ENCODE assay signal across 17 cellular contexts in the genomic region with DNA sequence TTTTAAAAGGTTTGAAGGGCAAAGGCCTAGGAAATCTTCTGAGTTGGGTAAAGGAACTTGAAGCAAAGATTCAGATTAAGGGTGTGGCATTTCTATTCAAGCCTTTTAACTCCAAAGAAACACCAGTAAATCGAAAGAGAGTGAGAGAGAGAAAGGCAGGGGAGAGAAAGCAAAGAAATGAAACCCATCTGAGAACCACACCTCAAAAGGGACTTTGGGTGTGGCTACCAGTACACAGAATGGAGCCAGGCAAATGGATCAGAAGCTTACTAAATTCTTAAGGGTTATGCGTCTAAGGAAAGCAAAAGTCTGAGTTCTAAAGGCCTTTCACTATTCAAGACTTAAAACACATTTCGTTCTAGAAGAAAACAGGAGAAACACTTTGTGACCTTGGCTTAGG.
DNase-seq lines count a peak whose midpoint lies in the region; ATAC-seq and TF ChIP-seq lines count a peak whose summit lies in the region.
"Had no signal": no experiment of that assay in that cellular context is flagged by ENCODE, and none has a peak within 500 bp of the region (broad histone marks: within the 10 kb centered on the region; RNA-seq: fewer than 3 reads in every experiment).

No MANE protein-coding gene starts in this region.

- POLR2A ChIA-PET in activated CD8-positive, alpha-beta T cell treated with anti-CD3 and anti-CD28 coated beads, Interleukin-2, amount 10 ng/mL, durations not matched to agents 7 days and 5 days (lab: Charles Lee): interaction anchor here (0.6 to 2.6 kb wide), 2 partner anchors 10 to 179 kb away, joined by 10 to 11 read pairs; no protein-coding TSS in a partner anchor
- POLR2A ChIA-PET in activated CD8-positive, alpha-beta T cell treated with anti-CD3 and anti-CD28 coated beads for 36 hours (lab: Charles Lee): interaction anchor here (1.4 to 1.5 kb wide), 2 partner anchors 9 to 11 kb away, joined by 4 to 6 read pairs; no protein-coding TSS in a partner anchor
- POLR2A ChIA-PET in T-cell (lab: Charles Lee): interaction anchor here in 1 of 2 donors (1.2 kb wide), 1 partner anchor 10 kb away, joined by 5 read pairs; no protein-coding TSS in a partner anchor

- peak overlapping the region; percentile 62 for H3K4me3 ChIP-seq in CD4-positive, CD25-positive, alpha-beta regulatory T cell (ENCODE audit: low read depth, low read length)
- H3K4me3 ChIP-seq in vagina: no peak overlapping the region

- intact Hi-C loops in activated CD8-positive, alpha-beta T cell treated with anti-CD3 and anti-CD28 coated beads for 36 hours (cut with micrococcal nuclease): no loop called here
- intact Hi-C loops in vagina (cut with DNase I): no loop called here

- H3K9me3 ChIP-seq in CD4-positive, CD25-positive, alpha-beta regulatory T cell (ENCODE audit: control insufficient read depth in 2 of 2, low read length in 2 of 2): no peaks in the 10 kb centered on the region
- H3K9me3 ChIP-seq in vagina: no peaks in the 10 kb centered on the region

- DNase-seq in activated CD8-positive, alpha-beta T cell treated with anti-CD3 and anti-CD28 coated beads, Interleukin-2, amount 10 ng/mL, durations not matched to agents 7 days and 5 days: peak; percentile 37
- DNase-seq in activated CD8-positive, alpha-beta T cell treated with anti-CD3 and anti-CD28 coated beads for 36 hours: no peak
- peak in 2 of 3 donors; percentile 10 to 88 for DNase-seq in CD4-positive, CD25-positive, alpha-beta regulatory T cell
- no peak for DNase-seq in T-cell
- DNase-seq in activated naive CD8-positive, alpha-beta T cell treated with anti-CD3 and anti-CD28 coated beads for 36 hours: no peak
- no peak for DNase-seq in NCI-H524 treated with DMSO at 0.1 percent for 48 hours (lab: John Stamatoyannopoulos, UW)
- DNase-seq in stimulated activated CD4-positive, alpha-beta T cell treated with anti-CD3 and anti-CD28 coated beads, Interleukin-15, amount 100 ng/mL, for 24 hours: no peak
- no peak for DNase-seq in vagina (ENCODE audit: extremely low spot score in 2 of 2)
- DNase-seq: DND-41, GDM1, NCI-H1930, NCI-H2171, NCI-H446 treated with DMSO at 0.1 percent for 48 hours, NCI-H82 had no signal

- CTCF ChIA-PET in activated CD8-positive, alpha-beta T cell treated with anti-CD3 and anti-CD28 coated beads, Interleukin-2, amount 10 ng/mL, durations not matched to agents 7 days and 5 days (lab: Charles Lee): interaction anchor here (1.4 to 2.5 kb wide), 3 partner anchors 10 to 186 kb away, joined by 3 to 7 read pairs (median 4); no protein-coding TSS in a partner anchor
- CTCF ChIA-PET in activated CD8-positive, alpha-beta T cell treated with anti-CD3 and anti-CD28 coated beads for 36 hours (lab: Charles Lee): interaction anchor here (0.9 kb wide), 1 partner anchor 11 kb away, joined by 3 read pairs; no protein-coding TSS in a partner anchor
- CTCF ChIA-PET in T-cell (lab: Charles Lee): interaction anchor here (0.6 to 1.3 kb wide), 2 partner anchors 10 to 1651 kb away, joined by 3 to 4 read pairs; no protein-coding TSS in a partner anchor

- H3K9me3 Mint-ChIP-seq in activated CD8-positive, alpha-beta T cell treated with anti-CD3 and anti-CD28 coated beads, Interleukin-2, amount 10 ng/mL, durations not matched to agents 7 days and 5 days (ENCODE audit: insufficient read depth): no peaks in the 10 kb centered on the region
- H3K9me3 Mint-ChIP-seq in activated CD8-positive, alpha-beta T cell treated with anti-CD3 and anti-CD28 coated beads for 36 hours: no peaks in the 10 kb centered on the region
- peaks cover 0 to 4% (median 0%) of the 10 kb centered on the region in 7 donors for H3K9me3 Mint-ChIP-seq in CD4-positive, CD25-positive, alpha-beta regulatory T cell
- no peaks in the 10 kb centered on the region for H3K9me3 Mint-ChIP-seq in T-cell
- no peaks in the 10 kb centered on the region for H3K9me3 Mint-ChIP-seq in activated naive CD8-positive, alpha-beta T cell treated with anti-CD3 and anti-CD28 coated beads for 36 hours

- peak overlapping the region; percentile 34 for H3K27ac ChIP-seq in CD4-positive, CD25-positive, alpha-beta regulatory T cell (ENCODE audit: insufficient read depth, low read length, poor library complexity, severe bottlenecking)
- H3K27ac ChIP-seq in vagina: no peak overlapping the region

- H3K4me3 Mint-ChIP-seq in activated CD8-positive, alpha-beta T cell treated with anti-CD3 and anti-CD28 coated beads, Interleukin-2, amount 10 ng/mL, durations not matched to agents 7 days and 5 days: peak overlapping the region; percentile 28
- no peak overlapping the region for H3K4me3 Mint-ChIP-seq in activated CD8-positive, alpha-beta T cell treated with anti-CD3 and anti-CD28 coated beads for 36 hours
- peak overlapping the region; percentile 34 to 79 (median 56) for H3K4me3 Mint-ChIP-seq in CD4-positive, CD25-positive, alpha-beta regulatory T cell
- peak overlapping the region; percentile 38 to 55 (median 39) for H3K4me3 Mint-ChIP-seq in T-cell
- no peak overlapping the region for H3K4me3 Mint-ChIP-seq in activated naive CD8-positive, alpha-beta T cell treated with anti-CD3 and anti-CD28 coated beads for 36 hours
- H3K4me3 Mint-ChIP-seq: CD14-positive monocyte, IgD-negative memory B cell had no signal

- peaks cover 26% of the 10 kb centered on the region for H3K4me1 Mint-ChIP-seq in activated CD8-positive, alpha-beta T cell treated with anti-CD3 and anti-CD28 coated beads, Interleukin-2, amount 10 ng/mL, durations not matched to agents 7 days and 5 days (ENCODE audit: low read depth)
- peaks cover 17% of the 10 kb centered on the region for H3K4me1 Mint-ChIP-seq in activated CD8-positive, alpha-beta T cell treated with anti-CD3 and anti-CD28 coated beads for 36 hours (ENCODE audit: low read depth)
- peaks cover 10 to 32% (median 24%) of the 10 kb centered on the region in 4 donors for H3K4me1 Mint-ChIP-seq in CD4-positive, CD25-positive, alpha-beta regulatory T cell
- peaks cover 23 to 30% (median 24%) of the 10 kb centered on the region in 3 donors for H3K4me1 Mint-ChIP-seq in T-cell
- H3K4me1 Mint-ChIP-seq in activated naive CD8-positive, alpha-beta T cell treated with anti-CD3 and anti-CD28 coated beads for 36 hours: peaks cover 16% of the 10 kb centered on the region
- H3K4me1 Mint-ChIP-seq: CD14-positive monocyte, IgD-negative memory B cell had no signal

- ATAC-seq in activated CD8-positive, alpha-beta T cell treated with anti-CD3 and anti-CD28 coated beads, Interleukin-2, amount 10 ng/mL, durations not matched to agents 7 days and 5 days: peak; percentile 76
- no peak for ATAC-seq in activated CD8-positive, alpha-beta T cell treated with anti-CD3 and anti-CD28 coated beads for 36 hours
- peak; percentile 80 for ATAC-seq in CD4-positive, CD25-positive, alpha-beta regulatory T cell (ENCODE audit: low read depth in 2 of 2)
- ATAC-seq in T-cell (replicated peaks in 1 of 4): peak; percentile 43 to 73 (median 72)
- ATAC-seq: Panc1 had no signal

- TF ChIP-seq CTCF in activated CD8-positive, alpha-beta T cell treated with anti-CD3 and anti-CD28 coated beads for 36 hours (IDR thresholded peaks at IDR 0.05): no peak
- no peak for TF ChIP-seq CTCF in vagina (IDR thresholded peaks at IDR 0.05)

- no peaks in the 10 kb centered on the region for H3K27me3 ChIP-seq in CD4-positive, CD25-positive, alpha-beta regulatory T cell (ENCODE audit: control insufficient read depth, insufficient read depth, low read length)
- H3K27me3 ChIP-seq in vagina: no peaks in the 10 kb centered on the region

- peak overlapping the region; percentile 89 for H3K27ac Mint-ChIP-seq in activated CD8-positive, alpha-beta T cell treated with anti-CD3 and anti-CD28 coated beads, Interleukin-2, amount 10 ng/mL, durations not matched to agents 7 days and 5 days
- H3K27ac Mint-ChIP-seq in activated CD8-positive, alpha-beta T cell treated with anti-CD3 and anti-CD28 coated beads for 36 hours: no peak overlapping the region
- peak overlapping the region; percentile 79 to 99 (median 88) for H3K27ac Mint-ChIP-seq in CD4-positive, CD25-positive, alpha-beta regulatory T cell
- H3K27ac Mint-ChIP-seq in T-cell: peak overlapping the region; percentile 92 to 96
- peak overlapping the region; percentile 39 for H3K27ac Mint-ChIP-seq in activated naive CD8-positive, alpha-beta T cell treated with anti-CD3 and anti-CD28 coated beads for 36 hours
- H3K27ac Mint-ChIP-seq: CD14-positive monocyte, IgD-negative memory B cell had no signal

- H3K4me1 ChIP-seq in CD4-positive, CD25-positive, alpha-beta regulatory T cell (ENCODE audit: control insufficient read depth, insufficient read depth, low read length, poor library complexity, severe bottlenecking): peaks cover 18% of the 10 kb centered on the region
- no peaks in the 10 kb centered on the region for H3K4me1 ChIP-seq in vagina

- TF ChIP-seq POLR2A in vagina (IDR thresholded peaks at IDR 0.05): no peak

- H3K36me3 ChIP-seq in CD4-positive, CD25-positive, alpha-beta regulatory T cell (ENCODE audit: control insufficient read depth, insufficient read depth, low read length): no peaks in the 10 kb centered on the region
- H3K36me3 ChIP-seq in vagina: no peaks in the 10 kb centered on the region

- no peaks in the 10 kb centered on the region for H3K27me3 Mint-ChIP-seq in activated CD8-positive, alpha-beta T cell treated with anti-CD3 and anti-CD28 coated beads, Interleukin-2, amount 10 ng/mL, durations not matched to agents 7 days and 5 days (ENCODE audit: low read depth)
- no peaks in the 10 kb centered on the region for H3K27me3 Mint-ChIP-seq in activated CD8-positive, alpha-beta T cell treated with anti-CD3 and anti-CD28 coated beads for 36 hours
- peaks cover 3% of the 10 kb centered on the region for H3K27me3 Mint-ChIP-seq in CD4-positive, CD25-positive, alpha-beta regulatory T cell
- no peaks in the 10 kb centered on the region for H3K27me3 Mint-ChIP-seq in T-cell
- H3K27me3 Mint-ChIP-seq in activated naive CD8-positive, alpha-beta T cell treated with anti-CD3 and anti-CD28 coated beads for 36 hours: no peaks in the 10 kb centered on the region
- H3K27me3 Mint-ChIP-seq: IgD-negative memory B cell had no signal

- H3K36me3 Mint-ChIP-seq in activated CD8-positive, alpha-beta T cell treated with anti-CD3 and anti-CD28 coated beads, Interleukin-2, amount 10 ng/mL, durations not matched to agents 7 days and 5 days (ENCODE audit: low read depth): peaks cover 9% of the 10 kb centered on the region
- H3K36me3 Mint-ChIP-seq in activated CD8-positive, alpha-beta T cell treated with anti-CD3 and anti-CD28 coated beads for 36 hours (ENCODE audit: low read depth): no peaks in the 10 kb centered on the region
- H3K36me3 Mint-ChIP-seq in CD4-positive, CD25-positive, alpha-beta regulatory T cell: no peaks in the 10 kb centered on the region
- H3K36me3 Mint-ChIP-seq in T-cell: no peaks in the 10 kb centered on the region
- H3K36me3 Mint-ChIP-seq in activated naive CD8-positive, alpha-beta T cell treated with anti-CD3 and anti-CD28 coated beads for 36 hours: no peaks in the 10 kb centered on the region
- H3K36me3 Mint-ChIP-seq: CD14-positive monocyte had no signal

Comparison
In these comparisons a context has a peak if more than half of its experiments do, and no peak if none do; other contexts are left out.
1. DNase-seq: peak in activated CD8-positive, alpha-beta T cell treated with anti-CD3 and anti-CD28 coated beads, Interleukin-2, amount 10 ng/mL, durations not matched to agents 7 days and 5 days (single experiment) and CD4-positive, CD25-positive, alpha-beta regulatory T cell (2 of 3); none in activated CD8-positive, alpha-beta T cell treated with anti-CD3 and anti-CD28 coated beads for 36 hours (single experiment), T-cell (0 of 34), activated naive CD8-positive, alpha-beta T cell treated with anti-CD3 and anti-CD28 coated beads for 36 hours (single experiment), NCI-H524 treated with DMSO at 0.1 percent for 48 hours (single experiment), stimulated activated CD4-positive, alpha-beta T cell treated with anti-CD3 and anti-CD28 coated beads, Interleukin-15, amount 100 ng/mL, for 24 hours (single experiment) and vagina (0 of 2).
2. H3K4me3 Mint-ChIP-seq: peak in activated CD8-positive, alpha-beta T cell treated with anti-CD3 and anti-CD28 coated beads, Interleukin-2, amount 10 ng/mL, durations not matched to agents 7 days and 5 days (single experiment), CD4-positive, CD25-positive, alpha-beta regulatory T cell (4 of 4) and T-cell (3 of 3); none in activated CD8-positive, alpha-beta T cell treated with anti-CD3 and anti-CD28 coated beads for 36 hours (single experiment) and activated naive CD8-positive, alpha-beta T cell treated with anti-CD3 and anti-CD28 coated beads for 36 hours (single experiment).